37 cellular contexts compared by ENCODE assay signal in the genomic region with DNA sequence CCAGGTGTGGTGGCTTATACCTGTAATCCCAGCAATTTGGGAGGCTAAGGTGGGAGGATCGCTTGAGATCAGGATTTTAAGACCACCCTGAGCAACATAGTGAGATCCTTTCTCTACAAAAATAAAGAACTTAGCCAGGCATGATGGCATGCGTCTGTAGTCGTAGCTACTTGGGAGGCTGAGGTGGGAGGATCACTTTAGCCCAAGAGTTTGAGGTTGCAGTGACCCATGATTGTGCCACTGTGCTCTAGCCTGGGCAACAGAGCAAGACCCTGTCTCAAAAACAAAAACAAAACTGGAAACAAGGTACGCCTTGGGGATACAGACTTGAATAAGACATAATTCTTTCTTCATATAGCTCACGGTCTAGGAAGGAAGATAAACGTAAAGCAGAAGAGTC.
"Had no signal": no experiment of that assay in that cellular context is flagged by ENCODE, and none has a peak within 500 bp of the region (broad histone marks: within the 10 kb centered on the region; RNA-seq: fewer than 3 reads in every experiment).

No MANE protein-coding gene starts in this region.

- H3K9me3 ChIP-seq: adrenal gland, ascending aorta, body of pancreas, breast epithelium had no signal

- H3K27me3 ChIP-seq: adrenal gland, ascending aorta, body of pancreas, brain microvascular endothelial cell had no signal

- H3K4me3 Mint-ChIP-seq: activated naive CD4-positive, alpha-beta T cell treated with anti-CD3 and anti-CD28 coated beads for 36 hours; activated naive CD4-positive, alpha-beta T cell treated with anti-CD3 and anti-CD28 coated beads, Interleukin-2, amount 10 ng/mL, durations not matched to agents 7 days and 5 days; activated naive CD8-positive, alpha-beta T cell; activated naive CD8-positive, alpha-beta T cell treated with anti-CD3 and anti-CD28 coated beads, Interleukin-2, amount 10 ng/mL, durations not matched to agents 7 days and 5 days; activated naive CD8-positive, alpha-beta T cell treated with anti-CD3 and anti-CD28 coated beads, Interleukin-2, amount 50 U/mL, for 24 hours; activated T-cell treated with anti-CD3 and anti-CD28 coated beads, Interleukin-2, amount 50 U/mL, for 24 hours; activated T-cell treated with anti-CD3 and anti-CD28 coated beads, Interleukin-2, amount 50 U/mL, for 4 hours; activated T-cell treated with anti-CD3 and anti-CD28 coated beads, Interleukin-2, amount 50 U/mL, for 72 hours; activated T-helper 1 cell treated with anti-CD3 and anti-CD28 coated beads, Interleukin-12 subunit alpha, Interleukin-12 subunit beta, Interleukin-2, Interleukin-4 antibody, amounts not matched to agents 30 ng/mL and 10 ng/mL and 1 ng/mL, durations not matched to agents 14 hours and 24 hours and 36 hours; activated T-helper 17 cell treated with anti-CD3 and anti-CD28 coated beads, Interleukin-2, amount 50 U/mL, for 72 hours; brain; central memory CD8-positive, alpha-beta T cell had no signal

- H3K27ac ChIP-seq: adrenal gland, ascending aorta, body of pancreas, brain microvascular endothelial cell, breast epithelium, cardiac muscle cell had no signal

- FAIRE-seq: astrocyte, bronchial epithelial cell, colon had no signal

- H3K27ac Mint-ChIP-seq: activated naive CD4-positive, alpha-beta T cell treated with anti-CD3 and anti-CD28 coated beads for 36 hours; activated naive CD4-positive, alpha-beta T cell treated with anti-CD3 and anti-CD28 coated beads, Interleukin-2, amount 50 U/mL, for 72 hours; activated naive CD8-positive, alpha-beta T cell; activated naive CD8-positive, alpha-beta T cell treated with anti-CD3 and anti-CD28 coated beads, Interleukin-2, amount 10 ng/mL, durations not matched to agents 7 days and 5 days; activated naive CD8-positive, alpha-beta T cell treated with anti-CD3 and anti-CD28 coated beads, Interleukin-2, amount 50 U/mL, for 24 hours; activated T-cell treated with anti-CD3 and anti-CD28 coated beads, Interleukin-2, amount 50 U/mL, for 24 hours; activated T-cell treated with anti-CD3 and anti-CD28 coated beads, Interleukin-2, amount 50 U/mL, for 72 hours; activated T-helper 1 cell treated with anti-CD3 and anti-CD28 coated beads, Interleukin-12 subunit alpha, Interleukin-12 subunit beta, Interleukin-2, Interleukin-4 antibody, amounts not matched to agents 30 ng/mL and 10 ng/mL and 1 ng/mL, durations not matched to agents 14 hours and 24 hours and 36 hours; activated T-helper 17 cell treated with anti-CD3 and anti-CD28 coated beads, Interleukin-2, amount 50 U/mL, for 72 hours; activated T-helper 2 cell treated with anti-CD3 and anti-CD28 coated beads, Interferon-gamma antibody, Interleukin-2, Interleukin-4, amounts not matched to agents 10 μg/mL and 5 μg/mL and 100 μg/mL, durations not matched to agents 14 hours and 24 hours and 36 hours; brain had no signal

- H3K9me3 Mint-ChIP-seq: activated naive CD4-positive, alpha-beta T cell treated with anti-CD3 and anti-CD28 coated beads for 36 hours; activated naive CD4-positive, alpha-beta T cell treated with anti-CD3 and anti-CD28 coated beads, Interleukin-2, amount 10 ng/mL, durations not matched to agents 7 days and 5 days; activated naive CD4-positive, alpha-beta T cell treated with anti-CD3 and anti-CD28 coated beads, Interleukin-2, amount 50 U/mL, for 72 hours; activated naive CD8-positive, alpha-beta T cell treated with anti-CD3 and anti-CD28 coated beads, Interleukin-2, amount 50 U/mL, for 24 hours; activated T-cell treated with anti-CD3 and anti-CD28 coated beads, Interleukin-2, amount 50 U/mL, for 24 hours; activated T-cell treated with anti-CD3 and anti-CD28 coated beads, Interleukin-2, amount 50 U/mL, for 4 hours; activated T-cell treated with anti-CD3 and anti-CD28 coated beads, Interleukin-2, amount 50 U/mL, for 72 hours; activated T-helper 1 cell treated with anti-CD3 and anti-CD28 coated beads, Interleukin-12 subunit alpha, Interleukin-12 subunit beta, Interleukin-2, Interleukin-4 antibody, amounts not matched to agents 30 ng/mL and 10 ng/mL and 1 ng/mL, durations not matched to agents 14 hours and 24 hours and 36 hours; activated T-helper 17 cell treated with anti-CD3 and anti-CD28 coated beads, Interleukin-2, amount 50 U/mL, for 72 hours; activated T-helper 2 cell treated with anti-CD3 and anti-CD28 coated beads, Interferon-gamma antibody, Interleukin-2, Interleukin-4, amounts not matched to agents 10 μg/mL and 5 μg/mL and 100 μg/mL, durations not matched to agents 14 hours and 24 hours and 36 hours; central memory CD8-positive, alpha-beta T cell had no signal

- H3K4me1 Mint-ChIP-seq: activated T-helper 17 cell treated with anti-CD3 and anti-CD28 coated beads, Interleukin-2, amount 50 U/mL, for 72 hours; central memory CD8-positive, alpha-beta T cell had no signal

- DNase-seq: activated effector memory CD4-positive, alpha-beta T cell treated with anti-CD3 and anti-CD28 coated beads, Interleukin-2, amount 50 U/mL, for 16 hours; activated effector memory CD4-positive, alpha-beta T cell treated with Interleukin-2 at 50 U/mL for 16 hours; activated gamma-delta T cell; activated gamma-delta T cell treated with Interleukin-2 at 50 U/mL for 16 hours; activated naive CD4-positive, alpha-beta T cell treated with anti-CD3 and anti-CD28 coated beads for 36 hours; activated naive CD4-positive, alpha-beta T cell treated with anti-CD3 and anti-CD28 coated beads, Interleukin-2, amount 10 ng/mL, durations not matched to agents 7 days and 5 days; activated naive CD4-positive, alpha-beta T cell treated with anti-CD3 and anti-CD28 coated beads, Interleukin-2, amount 50 U/mL, for 16 hours; activated naive CD4-positive, alpha-beta T cell treated with Interleukin-2 at 50 U/mL for 16 hours; activated naive CD8-positive, alpha-beta T cell treated with anti-CD3 and anti-CD28 coated beads, Interleukin-2, amount 10 ng/mL, durations not matched to agents 7 days and 5 days; activated naive CD8-positive, alpha-beta T cell treated with anti-CD3 and anti-CD28 coated beads, Interleukin-2, amount 50 U/mL, for 24 hours; activated T-cell treated with anti-CD3 and anti-CD28 coated beads, Interleukin-2, amount 50 U/mL, for 1 hour; activated T-cell treated with anti-CD3 and anti-CD28 coated beads, Interleukin-2, amount 50 U/mL, for 24 hours; activated T-cell treated with anti-CD3 and anti-CD28 coated beads, Interleukin-2, amount 50 U/mL, for 4 hours; activated T-cell treated with anti-CD3 and anti-CD28 coated beads, Interleukin-2, amount 50 U/mL, for 48 hours; activated T-cell treated with anti-CD3 and anti-CD28 coated beads, Interleukin-2, amount 50 U/mL, for 72 hours; adrenal gland; amniotic stem cell; amygdala; aorta; body of pancreas; brain microvascular endothelial cell; caudate nucleus; central memory CD4-positive, alpha-beta T cell; cerebellar nuclear complex had no signal

- H3K4me3 ChIP-seq: adrenal gland, ascending aorta, body of pancreas, breast epithelium, cardiac muscle cell had no signal

- H3K4me1 ChIP-seq: ascending aorta, body of pancreas, breast epithelium had no signal

- ATAC-seq: activated naive CD4-positive, alpha-beta T cell treated with anti-CD3 and anti-CD28 coated beads, Interleukin-2, amount 50 U/mL, for 72 hours; activated naive CD8-positive, alpha-beta T cell treated with anti-CD3 and anti-CD28 coated beads, Interleukin-2, amount 50 U/mL, for 24 hours; activated T-cell treated with anti-CD3 and anti-CD28 coated beads, Interleukin-2, amount 50 U/mL, for 4 hours; activated T-cell treated with anti-CD3 and anti-CD28 coated beads, Interleukin-2, amount 50 U/mL, for 72 hours; activated T-helper 17 cell treated with anti-CD3 and anti-CD28 coated beads, Interleukin-2, amount 50 U/mL, for 72 hours; body of pancreas had no signal

- H3K36me3 ChIP-seq: adrenal gland, ascending aorta, brain microvascular endothelial cell, breast epithelium, cardiac muscle cell had no signal

- H3K36me3 Mint-ChIP-seq: brain had no signal
